ENCODE assay signal across 1 cellular context in genomic region chrX:3136161-3136961, GRCh38.
TF ChIP-seq lines count a peak whose summit lies in the region.

No MANE protein-coding gene starts in this region.

TF ChIP-seq in H1, 55 proteins besides CTCF, POLR2A, EP300 and RAD21:
- TF ChIP-seq TAF1 (IDR thresholded peaks at IDR 0.05; ENCODE audit: low read depth, low read length) (no peak), POU5F1 (IDR thresholded peaks at IDR 0.05; ENCODE audit: low read depth, low read length) (no peak), PHF8 (conservative IDR thresholded peaks at IDR 0.05; ENCODE audit: low read depth, low read length) (no peak), EZH2 (IDR thresholded peaks at IDR 0.05; ENCODE audit: low read depth, low read length, severe bottlenecking) (no peak), CEBPB (IDR thresholded peaks at IDR 0.05; ENCODE audit: low read depth, low read length) (no peak), BCL11A (IDR thresholded peaks at IDR 0.05; ENCODE audit: low read depth in 2 of 2, low read length in 2 of 2) (no peak), KDM4A (IDR thresholded peaks at IDR 0.05; ENCODE audit: low read depth, low read length, severe bottlenecking) (no peak), SP1 (IDR thresholded peaks at IDR 0.05; ENCODE audit: low read depth, low read length) (no peak), ASH2L (IDR thresholded peaks at IDR 0.05; ENCODE audit: low read length) (no peak), SRF (IDR thresholded peaks at IDR 0.05; ENCODE audit: low read depth, low read length) (no peak), SP2 (IDR thresholded peaks at IDR 0.05; ENCODE audit: low read length) (no peak), RBBP5 (IDR thresholded peaks at IDR 0.05; ENCODE audit: borderline replicate concordance, low read depth, low read length) (no peak), GABPA (IDR thresholded peaks at IDR 0.05; ENCODE audit: borderline replicate concordance, insufficient read depth, low read length) (no peak), SP4 (IDR thresholded peaks at IDR 0.05; ENCODE audit: low read length) (no peak), NRF1 (IDR thresholded peaks at IDR 0.05; ENCODE audit: low read depth, low read length) (no peak), EGR1 (IDR thresholded peaks at IDR 0.05; ENCODE audit: borderline replicate concordance, low read depth, low read length) (no peak), JUND (IDR thresholded peaks at IDR 0.05; ENCODE audit: low read length) (no peak), TCF12 (IDR thresholded peaks at IDR 0.05; ENCODE audit: low read depth, low read length) (no peak), CREB1 (IDR thresholded peaks at IDR 0.05) (no peak), ATF3 (IDR thresholded peaks at IDR 0.05; ENCODE audit: insufficient read depth, low read depth, low read length) (no peak)
